In genomic region chr9:76868897-76869296, GRCh38 we compare ENCODE assay signal across 16 cellular contexts. TPM values are rescaled to one million over a fixed set of nuclear protein-coding genes. Genes with fewer than 3 reads are reported as not detected.
DNase-seq lines count a peak whose midpoint lies in the region; ATAC-seq and TF ChIP-seq lines count a peak whose summit lies in the region.
"Had no signal": no experiment of that assay in that cellular context is flagged by ENCODE, and none has a peak within 500 bp of the region (broad histone marks: within the 10 kb centered on the region; RNA-seq: fewer than 3 reads in every experiment).

No MANE protein-coding gene starts in this region.

- POLR2A ChIA-PET in PC-9 (lab: Charles Lee; ENCODE audit: unreplicated experiment): no interaction called here

- no peaks in the 10 kb centered on the region for H3K27me3 ChIP-seq in WERI-Rb-1 (ENCODE audit: insufficient read depth, low read depth, severe bottlenecking)
- no peaks in the 10 kb centered on the region for H3K27me3 ChIP-seq in transverse colon
- peaks cover 31% of the 10 kb centered on the region for H3K27me3 ChIP-seq in PC-9 (ENCODE audit: insufficient read depth, low read depth)
- H3K27me3 ChIP-seq: gastrocnemius medialis had no signal

- no peak for TF ChIP-seq POLR2A in transverse colon (IDR thresholded peaks at IDR 0.05)

- ATAC-seq in HG03457 (IDR thresholded peaks at IDR 0.05; ENCODE audit: unreplicated experiment): no peak
- ATAC-seq: gastrocnemius medialis, upper lobe of right lung had no signal

- 65 to 69% methylated on average over 7 to 13 of the region's 13 CpGs for WGBS in transverse colon (ENCODE audit: low coverage in 1 of 2), 2 donors

- in situ Hi-C loops in transverse colon (cut with MboI; ENCODE audit: low pct_ligation_motif_present in 1 of 4, low pct_unique_long_range_greater_than_20kb in 1 of 4, low sequenced_read_pairs in 3 of 4): no loop called here

- H3K27ac ChIP-seq in WERI-Rb-1 (peak overlapping the region; percentile 1; the same call in 1 of the 2 replicates), transverse colon (peak overlapping the region; percentile 45 to 79 (median 69)), PC-9 (no peak overlapping the region)
- H3K27ac ChIP-seq: gastrocnemius medialis, HL-60, upper lobe of right lung had no signal

- H3K79me2 ChIP-seq in PC-9 (ENCODE audit: low read depth): no peaks in the 10 kb centered on the region

- peak overlapping the region; percentile 31 for H3K4me3 ChIP-seq in WERI-Rb-1 (ENCODE audit: low read depth, low read length)
- peak overlapping the region in 1 of 4 donors; percentile 7 for H3K4me3 ChIP-seq in transverse colon
- no peak overlapping the region for H3K4me3 ChIP-seq in PC-9
- H3K4me3 ChIP-seq: gastrocnemius medialis, upper lobe of right lung had no signal

- H3K4me1 ChIP-seq in transverse colon (peaks cover 0 to 10% (median 2%) of the 10 kb centered on the region in 4 donors), PC-9 (replicated peaks; ENCODE audit: insufficient read depth) (no peaks in the 10 kb centered on the region; the same call in 1 of the 2 replicates)
- H3K4me1 ChIP-seq: gastrocnemius medialis, upper lobe of right lung had no signal

- H3K9me3 ChIP-seq in WERI-Rb-1 (ENCODE audit: severe bottlenecking): no peaks in the 10 kb centered on the region
- H3K9me3 ChIP-seq in transverse colon: no peaks in the 10 kb centered on the region
- 0 out of 2 replicates have a peak, but pooled peaks cover 3% of the 10 kb centered on the region for H3K9me3 ChIP-seq in PC-9 (ENCODE audit: insufficient read depth, low read depth)
- H3K9me3 ChIP-seq: gastrocnemius medialis, upper lobe of right lung had no signal

- CTCF ChIA-PET in PC-9 (lab: Charles Lee): no interaction called here

- H4K20me1 ChIP-seq in PC-9 (ENCODE audit: insufficient read depth): no peaks in the 10 kb centered on the region

- no peaks in the 10 kb centered on the region for H3K9me2 ChIP-seq in PC-9 (ENCODE audit: insufficient read depth)

- H3K36me3 ChIP-seq in WERI-Rb-1 (no peaks in the 10 kb centered on the region), transverse colon (no peaks in the 10 kb centered on the region), PC-9 (ENCODE audit: low read depth) (no peaks in the 10 kb centered on the region)
- H3K36me3 ChIP-seq: gastrocnemius medialis, upper lobe of right lung had no signal

- peak; percentile 10 for DNase-seq in NCI-H345 (lab: John Stamatoyannopoulos, UW)
- no peak for DNase-seq in NCI-H345 treated with DMSO at 0.1 percent for 48 hours (lab: John Stamatoyannopoulos, UW; ENCODE audit: unreplicated experiment)
- peak; percentile 69 for DNase-seq in WERI-Rb-1
- DNase-seq in kidney tubule cell (ENCODE audit: low spot score): peak; percentile 83
- no peak for DNase-seq in transverse colon
- DNase-seq in OCI-M2 (lab: John Stamatoyannopoulos, UW; ENCODE audit: unreplicated experiment): no peak
- no peak for DNase-seq in PC-9
- DNase-seq: activated naive CD8-positive, alpha-beta T cell treated with anti-CD3 and anti-CD28 coated beads, Interleukin-2, amount 10 ng/mL, durations not matched to agents 7 days and 5 days; gastrocnemius medialis; kidney; NCI-H446 treated with DMSO at 0.1 percent for 48 hours; Right ventricle myocardium superior; stimulated activated CD4-positive, alpha-beta T cell treated with anti-CD3 and anti-CD28 coated beads, Interleukin-12 subunit alpha, Interleukin-12 subunit beta, amount 100 ng/mL, for 4 hours; upper lobe of right lung had no signal

- H3F3A ChIP-seq in PC-9 (ENCODE audit: insufficient read depth, low read depth): no peaks in the 10 kb centered on the region

- H2AFZ ChIP-seq in PC-9: no peak overlapping the region

- intact Hi-C loops in transverse colon (cut with DNase I; ENCODE audit: low total_unique reads) (no loop called here), PC-9 (cut with micrococcal nuclease; ENCODE audit: unreplicated experiment) (no loop called here)

- BruUV-seq in PC-9 (replicated peaks; lab: Mats Ljungman, UMichigan): no TSS peak

- no peak for TF ChIP-seq EP300 in transverse colon (IDR thresholded peaks at IDR 0.05; ENCODE audit: low read depth)

- H3K4me2 ChIP-seq in PC-9: no peak overlapping the region

- no peak for TF ChIP-seq CTCF in WERI-Rb-1 (IDR thresholded peaks at IDR 0.05; ENCODE audit: low read depth, low read length)
- no peak for TF ChIP-seq CTCF in transverse colon (IDR thresholded peaks at IDR 0.05)
- TF ChIP-seq CTCF in PC-9 (conservative IDR thresholded peaks at IDR 0.05): no peak

RNA-seq across cellular contexts. Expression of gene PRUNE2, which starts 37.0 kb away (rescaled TPM):
- total RNA-seq in transverse colon: 100 to 1,000 TPM in 1 of 4 donors, 10 to 100 TPM in 3; 67.6 to 105 (median 95.6) TPM
- total RNA-seq in PC-9 (2021): 0.20 TPM in 1 of 2 replicates, not detected in the other

Comparison
In these comparisons a context has a peak if more than half of its experiments do, and no peak if none do; other contexts are left out.
1. DNase-seq: peak in NCI-H345 (single experiment), WERI-Rb-1 (single experiment) and kidney tubule cell (single experiment); none in NCI-H345 treated with DMSO at 0.1 percent for 48 hours (single experiment), transverse colon (single experiment), OCI-M2 (single experiment) and PC-9 (0 of 2).
2. RNA of gene PRUNE2, which starts 37.0 kb away (total RNA-seq): 67.6 to 105 TPM in transverse colon; 0.20 TPM in PC-9; every median in the first group is over 10 times any median in the second.